In genomic region chr19:49660338-49660961, GRCh38 we compare ENCODE assay signal across 13 cellular contexts.
"Had no signal": no experiment of that assay in that cellular context is flagged by ENCODE, and none has a peak within 500 bp of the region (broad histone marks: within the 10 kb centered on the region; RNA-seq: fewer than 3 reads in every experiment).

No MANE protein-coding gene starts in this region.

- H3K36me3 Mint-ChIP-seq: activated naive CD8-positive, alpha-beta T cell had no signal

- H3K4me1 ChIP-seq: parathyroid adenoma had no signal

- H3K27ac ChIP-seq: neutrophil, parathyroid adenoma, testis, upper lobe of right lung had no signal

- H3K4me3 ChIP-seq: smooth muscle cell, testis, upper lobe of right lung had no signal

- H3K9me3 Mint-ChIP-seq: memory B cell; stimulated activated memory B cell treated with anti-CD40 and anti-IgM and Interleukin-4, amounts not matched to agents 10 μg/mL and 1 μg/mL and 100 μg/mL, for 72 hours; T-cell had no signal

- H3K27me3 ChIP-seq: neutrophil, testis, upper lobe of right lung had no signal

- H3K27me3 Mint-ChIP-seq: activated naive CD8-positive, alpha-beta T cell; memory B cell; stimulated activated memory B cell treated with anti-CD40 and anti-IgM and Interleukin-4, amounts not matched to agents 10 μg/mL and 1 μg/mL and 100 μg/mL, for 72 hours; T-cell had no signal

- DNase-seq: activated CD8-positive, alpha-beta memory T cell treated with anti-CD3 and anti-CD28 coated beads for 24 hours; activated CD8-positive, alpha-beta memory T cell treated with anti-CD3 and anti-CD28 coated beads, Interleukin-2, amount 50 U/mL, for 48 hours; activated gamma-delta T cell; left ventricle myocardium superior; testis; upper lobe of right lung had no signal

- H3K9me3 ChIP-seq: neutrophil, testis, upper lobe of right lung had no signal

- H3K9ac ChIP-seq: parathyroid adenoma had no signal

- H3K4me3 Mint-ChIP-seq: activated naive CD8-positive, alpha-beta T cell; memory B cell; stimulated activated memory B cell treated with anti-CD40 and anti-IgM and Interleukin-4, amounts not matched to agents 10 μg/mL and 1 μg/mL and 100 μg/mL, for 72 hours; T-cell had no signal

- H3K27ac Mint-ChIP-seq: activated naive CD8-positive, alpha-beta T cell; memory B cell; stimulated activated memory B cell treated with anti-CD40 and anti-IgM and Interleukin-4, amounts not matched to agents 10 μg/mL and 1 μg/mL and 100 μg/mL, for 72 hours had no signal
